8 cellular contexts compared by ENCODE assay signal in genomic region chr17:75855310-75856061, GRCh38. TPM values are rescaled to one million over a fixed set of nuclear protein-coding genes. Genes with fewer than 3 reads are reported as not detected.
A peak's percentile ranks its signal among the peaks of the same experiment; 100 is the strongest.
DNase-seq lines count a peak whose midpoint lies in the region; ATAC-seq, FAIRE-seq and TF ChIP-seq lines count a peak whose summit lies in the region.

WBP2 (minus strand) TSS chr17:75855335; CDS start chr17:75855297, 38 bp downstream.

- intact Hi-C loops in Right ventricle myocardium superior (cut with DNase I) (no loop called here), pancreas (cut with DNase I) (no loop called here), tibial artery (cut with DNase I; ENCODE audit: low total_unique reads) (no loop called here)

- H3K36me3 ChIP-seq in pancreas (peaks cover 0 to 15% (median 9%) of the 10 kb centered on the region in 3 donors), tibial artery (peaks cover 13 to 21% (median 18%) of the 10 kb centered on the region in 3 donors)

- DNase-seq in NCI-H1417 (lab: John Stamatoyannopoulos, UW) = peak; percentile 98 to 100 (median 98)
- DNase-seq in SW 1271 (lab: John Stamatoyannopoulos, UW) = peak; percentile 99 to 100
- peak; percentile 95 for DNase-seq in activated naive CD8-positive, alpha-beta T cell treated with anti-CD3 and anti-CD28 coated beads, Interleukin-2, amount 50 U/mL, for 16 hours (ENCODE audit: low read depth, low spot score)
- DNase-seq in Right ventricle myocardium superior = peak; percentile 99
- DNase-seq in pancreas = peak; percentile 92 to 99 (median 98)
- peak; percentile 99 to 100 for DNase-seq in tibial artery

- WGBS in pancreas, 2 donors = 0% methylated on average over 58 of the region's 58 CpGs

- peak; percentile 93 for FAIRE-seq in pancreas (lab: Jason Lieb, UNC)

- H3K9me3 ChIP-seq in pancreas (no peaks in the 10 kb centered on the region), tibial artery (no peaks in the 10 kb centered on the region)

- H3K4me1 ChIP-seq in pancreas (peaks cover 7 to 16% (median 11%) of the 10 kb centered on the region in 3 donors), tibial artery (peaks cover 0 to 46% (median 26%) of the 10 kb centered on the region in 4 donors)

- H3K27me3 ChIP-seq in pancreas (no peaks in the 10 kb centered on the region), tibial artery (no peaks in the 10 kb centered on the region)

- H3K27ac ChIP-seq in pancreas (peak within 1 kb of the TSS; percentile 95 to 100 (median 96)), tibial artery (peak within 1 kb of the TSS; percentile 91 to 100)

- ATAC-seq in HG02763 (IDR thresholded peaks at IDR 0.05; ENCODE audit: unreplicated experiment) = peak; percentile 89
- peak; percentile 93 for ATAC-seq in Right ventricle myocardium superior (ENCODE audit: poor library complexity)
- ATAC-seq in pancreas = peak; percentile 85 to 93 (median 90)

- H3K4me3 ChIP-seq in pancreas (peak within 1 kb of the TSS; percentile 75 to 95 (median 86)), tibial artery (peak within 1 kb of the TSS; percentile 60 to 95)

- TF ChIP-seq CTCF in GM12874 (IDR thresholded peaks at IDR 0.05; ENCODE audit: insufficient read depth, low read depth, low read length) (peak; percentile 66; the same call in 1 of the 2 replicates), pancreas (IDR thresholded peaks at IDR 0.05) (no peak), tibial artery (IDR thresholded peaks at IDR 0.05) (peak; percentile 46 to 59)

RNA-seq across cellular contexts. Expression of gene WBP2, which starts in this region (rescaled TPM):
- total RNA-seq in Right ventricle myocardium superior (145 TPM), pancreas (10 to 100 TPM; 56.0 to 83.5 (median 62.9) TPM)
- 100 to 1,000 TPM in 1 of 2 donors, 10 to 100 TPM in 1; 95.0 to 106 TPM for polyA plus RNA-seq in pancreas

Comparison
In these comparisons a context has a peak if more than half of its experiments do, and no peak if none do; other contexts are left out.
1. Peak in every context shown above with its lines: DNase-seq, ATAC-seq, H3K4me3 ChIP-seq and H3K27ac ChIP-seq.
2. CTCF ChIP-seq: peak in GM12874 (single experiment) and tibial artery (2 of 2); none in pancreas (0 of 4).